Comparison of ENCODE assay signal across 7 cellular contexts in genomic region chr14:68789798-68790655, GRCh38. TPM values are rescaled to one million over a fixed set of nuclear protein-coding genes. Genes with fewer than 3 reads are reported as not detected.
DNase-seq lines count a peak whose midpoint lies in the region; ATAC-seq and TF ChIP-seq lines count a peak whose summit lies in the region.

No MANE protein-coding gene starts in this region.

- no peaks in the 10 kb centered on the region for H3K27me3 ChIP-seq in right atrium auricular region

- DNase-seq in HFFc6 (no peak), right atrium auricular region (ENCODE audit: low spot score) (peak; percentile 58), skeletal muscle cell (ENCODE audit: low read depth) (no peak), NCI-H510A treated with DMSO at 0.1 percent for 48 hours (lab: John Stamatoyannopoulos, UW) (no peak), amniotic stem cell (lab: John Stamatoyannopoulos, UW) (no peak)
- DNase-seq in activated naive CD4-positive, alpha-beta T cell treated with anti-CD3 and anti-CD28 coated beads, Interleukin-2, amount 10 ng/mL, durations not matched to agents 7 days and 5 days, result peak; percentile 50

- peaks cover 13% of the 10 kb centered on the region for H3K9me3 Mint-ChIP-seq in HFFc6
- no peaks in the 10 kb centered on the region for H3K9me3 Mint-ChIP-seq in activated naive CD4-positive, alpha-beta T cell treated with anti-CD3 and anti-CD28 coated beads, Interleukin-2, amount 10 ng/mL, durations not matched to agents 7 days and 5 days

- H3K4me3 Mint-ChIP-seq in HFFc6, result peak overlapping the region; percentile 95
- peak overlapping the region; percentile 95 for H3K4me3 Mint-ChIP-seq in activated naive CD4-positive, alpha-beta T cell treated with anti-CD3 and anti-CD28 coated beads, Interleukin-2, amount 10 ng/mL, durations not matched to agents 7 days and 5 days

- peaks cover 77% of the 10 kb centered on the region for H3K27me3 Mint-ChIP-seq in HFFc6 (ENCODE audit: insufficient read depth)
- H3K27me3 Mint-ChIP-seq in activated naive CD4-positive, alpha-beta T cell treated with anti-CD3 and anti-CD28 coated beads, Interleukin-2, amount 10 ng/mL, durations not matched to agents 7 days and 5 days, result peaks cover 8% of the 10 kb centered on the region

- H3K27ac ChIP-seq in right atrium auricular region, result peak overlapping the region; percentile 100

- peak overlapping the region; percentile 99 for H3K27ac Mint-ChIP-seq in HFFc6
- H3K27ac Mint-ChIP-seq in activated naive CD4-positive, alpha-beta T cell treated with anti-CD3 and anti-CD28 coated beads, Interleukin-2, amount 10 ng/mL, durations not matched to agents 7 days and 5 days, result peak overlapping the region; percentile 100

- peaks cover 61% of the 10 kb centered on the region for H3K4me1 Mint-ChIP-seq in HFFc6 (ENCODE audit: low read depth)
- H3K4me1 Mint-ChIP-seq in activated naive CD4-positive, alpha-beta T cell treated with anti-CD3 and anti-CD28 coated beads, Interleukin-2, amount 10 ng/mL, durations not matched to agents 7 days and 5 days, result peaks cover 57% of the 10 kb centered on the region

- H3K4me3 ChIP-seq in right atrium auricular region (peak overlapping the region; percentile 83 to 94), skeletal muscle cell (ENCODE audit: low read depth, low read length) (peak overlapping the region; percentile 99)

- no peaks in the 10 kb centered on the region for H3K9me3 ChIP-seq in right atrium auricular region

- H3K36me3 ChIP-seq in right atrium auricular region, result peaks cover 52% of the 10 kb centered on the region

- CTCF ChIA-PET in activated naive CD4-positive, alpha-beta T cell treated with anti-CD3 and anti-CD28 coated beads, Interleukin-2, amount 10 ng/mL, durations not matched to agents 7 days and 5 days (lab: Charles Lee), result interaction anchor here (0.9 to 5.7 kb wide), 26 partner anchors 9 to 856 kb away, joined by 3 to 105 read pairs (median 4); no protein-coding TSS in a partner anchor

- H3K4me1 ChIP-seq in right atrium auricular region, result peaks cover 0 to 42% of the 10 kb centered on the region in 2 donors

- TF ChIP-seq CTCF in HFFc6 (IDR thresholded peaks at IDR 0.05) (no peak; the same call in 1 of the 2 replicates), right atrium auricular region (IDR thresholded peaks at IDR 0.05) (no peak)

- peaks cover 67% of the 10 kb centered on the region for H3K36me3 Mint-ChIP-seq in HFFc6 (ENCODE audit: low read depth)
- peaks cover 72% of the 10 kb centered on the region for H3K36me3 Mint-ChIP-seq in activated naive CD4-positive, alpha-beta T cell treated with anti-CD3 and anti-CD28 coated beads, Interleukin-2, amount 10 ng/mL, durations not matched to agents 7 days and 5 days

- no peak for ATAC-seq in HG03139 (IDR thresholded peaks at IDR 0.05; ENCODE audit: unreplicated experiment)

RNA-seq across cellular contexts. Expression of gene ZFP36L1, which starts 2.8 kb away (rescaled TPM):
- total RNA-seq in HFFc6 (2021; fragmentation: NEBNext Ultra II Directional; extraction: Animal tissue kit (Norgen Biotek cat#: 25700)), result 100 to 1,000 TPM; 135 to 161 (median 144) TPM
- total RNA-seq in right atrium auricular region, result 100 to 1,000 TPM in 1 of 2 donors, 10 to 100 TPM in 1; 66.6 to 276 TPM

Comparison
In these comparisons a context has a peak if more than half of its experiments do, and no peak if none do; other contexts are left out.
1. DNase-seq: peak in activated naive CD4-positive, alpha-beta T cell treated with anti-CD3 and anti-CD28 coated beads, Interleukin-2, amount 10 ng/mL, durations not matched to agents 7 days and 5 days (single experiment) and right atrium auricular region (single experiment); none in HFFc6 (single experiment), skeletal muscle cell (single experiment), NCI-H510A treated with DMSO at 0.1 percent for 48 hours (single experiment) and amniotic stem cell (single experiment).